In genomic region chr11:45378516-45378915, GRCh38 we compare ENCODE assay signal across 8 cellular contexts.
"Had no signal": no experiment of that assay in that cellular context is flagged by ENCODE, and none has a peak within 500 bp of the region (broad histone marks: within the 10 kb centered on the region; RNA-seq: fewer than 3 reads in every experiment).

No MANE protein-coding gene starts in this region.

- H3K27ac ChIP-seq: GM23248 had no signal

- H3K4me1 ChIP-seq: HAP-1 had no signal

- H2AFZ ChIP-seq: GM23248 had no signal

- H3K9me3 Mint-ChIP-seq: HFFc6 had no signal

- FAIRE-seq: HTR-8/SVneo had no signal

- H3K4me3 ChIP-seq: GM23248, HAP-1 had no signal

- H3K9me3 ChIP-seq: HAP-1 had no signal

- DNase-seq: GM23248, GOT3, H7, HFFc6 had no signal

- H3K9ac ChIP-seq: GM23248 had no signal

- ATAC-seq: HCT116 had no signal

- H3K36me3 ChIP-seq: HAP-1 had no signal

- H3K4me3 Mint-ChIP-seq: HFFc6, IgD-negative memory B cell had no signal

- H3K27ac Mint-ChIP-seq: HFFc6, IgD-negative memory B cell had no signal
